ENCODE assay signal across 1 cellular context in genomic region chr1:12678350-12678749, GRCh38.
TF ChIP-seq lines count a peak whose summit lies in the region.

No MANE protein-coding gene starts in this region.

TF ChIP-seq in H1, 55 proteins besides CTCF, POLR2A, EP300 and RAD21 (continued from another document):
- TF ChIP-seq CEBPB (IDR thresholded peaks at IDR 0.05; ENCODE audit: low read depth, low read length) (no peak), NANOG (IDR thresholded peaks at IDR 0.05; ENCODE audit: insufficient read depth, low read depth, low read length, poor library complexity, severe bottlenecking) (no peak), GABPA (IDR thresholded peaks at IDR 0.05; ENCODE audit: borderline replicate concordance, insufficient read depth, low read length) (no peak)
TF ChIP-seq in H1: peak in this region for 0.
